13 cellular contexts compared by ENCODE assay signal in the genomic region with DNA sequence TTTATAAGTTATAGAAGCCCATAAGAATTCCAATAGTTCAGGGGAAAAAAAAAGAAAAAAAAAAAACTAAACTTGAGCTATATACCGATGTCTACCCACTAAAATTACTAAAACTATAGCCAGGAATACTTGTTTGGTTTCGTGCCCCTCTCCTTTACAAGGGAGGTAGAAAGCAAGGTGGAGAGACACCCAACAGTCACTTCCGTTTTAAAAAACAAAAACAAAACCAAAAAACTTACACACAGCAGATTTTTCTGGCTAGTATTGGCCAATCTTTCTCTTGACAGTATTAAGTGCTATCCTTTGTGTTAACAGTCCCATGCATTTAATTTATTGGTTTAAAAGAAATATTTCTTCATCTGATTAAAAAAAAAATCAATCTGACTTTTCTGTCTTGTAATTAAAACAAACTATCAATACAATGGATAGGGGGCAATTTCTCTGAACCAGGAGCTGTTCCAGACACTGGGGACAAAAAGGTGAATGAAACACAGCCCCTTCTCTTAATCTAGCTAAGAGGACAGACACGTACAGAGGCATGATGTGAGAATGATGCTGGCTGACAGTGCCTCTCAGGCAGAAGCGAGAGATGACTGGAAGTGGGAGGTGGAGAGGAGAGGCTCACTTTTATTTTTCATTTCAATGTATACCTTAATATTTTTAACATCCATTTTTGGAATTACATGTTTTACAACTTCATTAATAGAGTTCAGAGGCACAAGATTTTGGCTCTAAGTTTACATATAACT.
DNase-seq lines count a peak whose midpoint lies in the region; ATAC-seq and TF ChIP-seq lines count a peak whose summit lies in the region.
"Had no signal": no experiment of that assay in that cellular context is flagged by ENCODE, and none has a peak within 500 bp of the region (broad histone marks: within the 10 kb centered on the region; RNA-seq: fewer than 3 reads in every experiment).

No MANE protein-coding gene starts in this region.

- TF ChIP-seq CTCF in nephron progenitor cell (IDR thresholded peaks at IDR 0.05) (no peak), Calu3 (IDR thresholded peaks at IDR 0.05; ENCODE audit: unreplicated experiment) (no peak)

- POLR2A ChIA-PET in activated CD4-positive, alpha-beta T cell treated with anti-CD3 and anti-CD28 coated beads, Interleukin-2, amount 10 ng/mL, durations not matched to agents 7 days and 5 days (lab: Charles Lee): no interaction called here

- H3K27me3 Mint-ChIP-seq in activated CD4-positive, alpha-beta T cell treated with anti-CD3 and anti-CD28 coated beads, Interleukin-2, amount 10 ng/mL, durations not matched to agents 7 days and 5 days: no peaks in the 10 kb centered on the region
- H3K27me3 Mint-ChIP-seq in memory B cell: no peaks in the 10 kb centered on the region
- H3K27me3 Mint-ChIP-seq in nephron progenitor cell (ENCODE audit: low read depth, poor library complexity): no peaks in the 10 kb centered on the region
- no peaks in the 10 kb centered on the region for H3K27me3 Mint-ChIP-seq in Calu3 (ENCODE audit: unreplicated experiment)

- CTCF ChIA-PET in activated CD4-positive, alpha-beta T cell treated with anti-CD3 and anti-CD28 coated beads, Interleukin-2, amount 10 ng/mL, durations not matched to agents 7 days and 5 days (lab: Charles Lee): interaction anchor here (0.6 to 2.0 kb wide), 6 partner anchors 14 to 481 kb away, joined by 3 to 6 read pairs (median 3); no protein-coding TSS in a partner anchor
- CTCF ChIA-PET in Calu3 (lab: Charles Lee): no interaction called here

- H3K4me3 Mint-ChIP-seq in activated CD4-positive, alpha-beta T cell treated with anti-CD3 and anti-CD28 coated beads, Interleukin-2, amount 10 ng/mL, durations not matched to agents 7 days and 5 days: peak overlapping the region; percentile 45
- H3K4me3 Mint-ChIP-seq in memory B cell: peak overlapping the region; percentile 37
- no peak overlapping the region for H3K4me3 Mint-ChIP-seq in nephron progenitor cell
- H3K4me3 Mint-ChIP-seq in Calu3 (ENCODE audit: low read depth, unreplicated experiment): no peak overlapping the region
- H3K4me3 Mint-ChIP-seq: CD14-positive monocyte had no signal

- peaks cover 59% of the 10 kb centered on the region for H3K4me1 Mint-ChIP-seq in activated CD4-positive, alpha-beta T cell treated with anti-CD3 and anti-CD28 coated beads, Interleukin-2, amount 10 ng/mL, durations not matched to agents 7 days and 5 days
- H3K4me1 Mint-ChIP-seq in memory B cell: peaks cover 19% of the 10 kb centered on the region
- peaks cover 55% of the 10 kb centered on the region for H3K4me1 Mint-ChIP-seq in nephron progenitor cell
- peaks cover 13% of the 10 kb centered on the region for H3K4me1 Mint-ChIP-seq in Calu3 (ENCODE audit: low read depth, unreplicated experiment)

- ATAC-seq in memory B cell (ENCODE audit: low read depth): peak; percentile 43
- ATAC-seq: Right ventricle myocardium inferior, upper lobe of right lung had no signal

- peak overlapping the region; percentile 93 for H3K27ac Mint-ChIP-seq in activated CD4-positive, alpha-beta T cell treated with anti-CD3 and anti-CD28 coated beads, Interleukin-2, amount 10 ng/mL, durations not matched to agents 7 days and 5 days
- H3K27ac Mint-ChIP-seq in memory B cell (no peak overlapping the region), nephron progenitor cell (no peak overlapping the region), Calu3 (ENCODE audit: unreplicated experiment) (no peak overlapping the region)

- no TSS peak for BruUV-seq in Calu3 (replicated peaks; lab: Mats Ljungman, UMichigan)

- DNase-seq in stimulated activated naive CD4-positive, alpha-beta T cell treated with Interleukin-2 at 50 U/mL for 16 hours (lab: John Stamatoyannopoulos, UW): peak; percentile 30
- DNase-seq in stimulated activated naive CD4-positive, alpha-beta T cell (lab: John Stamatoyannopoulos, UW): no peak
- DNase-seq in activated CD4-positive, alpha-beta T cell treated with anti-CD3 and anti-CD28 coated beads, Interleukin-2, amount 10 ng/mL, durations not matched to agents 7 days and 5 days: peak; percentile 21
- DNase-seq in memory B cell (ENCODE audit: low spot score in 2 of 2) (no peak), hepatic stellate cell (ENCODE audit: low spot score) (no peak), cardiac septum (ENCODE audit: low spot score) (no peak), nephron progenitor cell (no peak), Calu3 (no peak)
- DNase-seq: kidney glomerular epithelial cell, NCI-H187 treated with DMSO at 0.1 percent for 48 hours, upper lobe of right lung had no signal

- intact Hi-C loops in cardiac septum (cut with DNase I): no loop called here
- intact Hi-C loops in Calu3 (cut with micrococcal nuclease; ENCODE audit: unreplicated experiment): no loop called here

- H3K9me3 Mint-ChIP-seq in activated CD4-positive, alpha-beta T cell treated with anti-CD3 and anti-CD28 coated beads, Interleukin-2, amount 10 ng/mL, durations not matched to agents 7 days and 5 days: peaks cover 2% of the 10 kb centered on the region
- H3K9me3 Mint-ChIP-seq in memory B cell (no peaks in the 10 kb centered on the region), nephron progenitor cell (peaks cover 5% of the 10 kb centered on the region), Calu3 (ENCODE audit: low read depth, unreplicated experiment) (no peaks in the 10 kb centered on the region)

- H3K36me3 Mint-ChIP-seq in activated CD4-positive, alpha-beta T cell treated with anti-CD3 and anti-CD28 coated beads, Interleukin-2, amount 10 ng/mL, durations not matched to agents 7 days and 5 days (ENCODE audit: low read depth): peaks cover 7% of the 10 kb centered on the region
- H3K36me3 Mint-ChIP-seq in memory B cell: peaks cover 17% of the 10 kb centered on the region
- peaks cover 26% of the 10 kb centered on the region for H3K36me3 Mint-ChIP-seq in nephron progenitor cell (ENCODE audit: low read depth)
- peaks cover 4% of the 10 kb centered on the region for H3K36me3 Mint-ChIP-seq in Calu3 (ENCODE audit: insufficient read depth, unreplicated experiment)

Comparison
In these comparisons a context has a peak if more than half of its experiments do, and no peak if none do; other contexts are left out.
1. DNase-seq: peak in stimulated activated naive CD4-positive, alpha-beta T cell treated with Interleukin-2 at 50 U/mL for 16 hours (single experiment) and activated CD4-positive, alpha-beta T cell treated with anti-CD3 and anti-CD28 coated beads, Interleukin-2, amount 10 ng/mL, durations not matched to agents 7 days and 5 days (single experiment); none in stimulated activated naive CD4-positive, alpha-beta T cell (0 of 6), memory B cell (0 of 2), hepatic stellate cell (single experiment), cardiac septum (single experiment), nephron progenitor cell (single experiment) and Calu3 (single experiment).
2. H3K4me3 Mint-ChIP-seq: peak in activated CD4-positive, alpha-beta T cell treated with anti-CD3 and anti-CD28 coated beads, Interleukin-2, amount 10 ng/mL, durations not matched to agents 7 days and 5 days (single experiment) and memory B cell (single experiment); none in nephron progenitor cell (single experiment) and Calu3 (single experiment).